17 cellular contexts compared by ENCODE assay signal in genomic region chr11:130528862-130529261, GRCh38.
"Had no signal": no experiment of that assay in that cellular context is flagged by ENCODE, and none has a peak within 500 bp of the region (broad histone marks: within the 10 kb centered on the region; RNA-seq: fewer than 3 reads in every experiment).

No MANE protein-coding gene starts in this region.

- H3K36me3 ChIP-seq: cardiac muscle cell, esophagus muscularis mucosa, pancreas, tibial artery, uterus had no signal

- H3K9me3 ChIP-seq: esophagus muscularis mucosa, pancreas, tibial artery, uterus had no signal

- ATAC-seq: activated CD4-positive, alpha-beta T cell treated with anti-CD3 and anti-CD28 coated beads for 36 hours; activated CD8-positive, alpha-beta memory T cell treated with anti-CD3 and anti-CD28 coated beads, Interleukin-2, amount 10 ng/mL, durations not matched to agents 7 days and 5 days; pancreas; stimulated activated naive B cell treated with anti-CD40 and anti-IgM and Interleukin-4, amounts not matched to agents 10 μg/mL and 1 μg/mL and 100 μg/mL, for 72 hours; T-helper 17 cell had no signal

- H3K27me3 ChIP-seq: cardiac muscle cell, esophagus muscularis mucosa, pancreas, tibial artery, uterus had no signal

- H3K4me3 ChIP-seq: cardiac muscle cell, esophagus muscularis mucosa, lung, pancreas, tibial artery, uterus had no signal

- H3K27ac ChIP-seq: esophagus muscularis mucosa, pancreas, tibial artery had no signal

- H3K4me1 ChIP-seq: pancreas, uterus had no signal

- DNase-seq: activated CD4-positive, alpha-beta memory T cell treated with anti-CD3 and anti-CD28 coated beads for 36 hours; activated CD4-positive, alpha-beta T cell treated with anti-CD3 and anti-CD28 coated beads for 36 hours; activated CD8-positive, alpha-beta memory T cell treated with anti-CD3 and anti-CD28 coated beads, Interleukin-2, amount 10 ng/mL, durations not matched to agents 7 days and 5 days; activated naive CD4-positive, alpha-beta T cell treated with anti-CD3 and anti-CD28 coated beads, Interleukin-2, amount 10 ng/mL, durations not matched to agents 7 days and 5 days; activated T-cell treated with anti-CD3 and anti-CD28 coated beads, Interleukin-2, amount 50 U/mL, for 24 hours; glutamatergic neuron; immature natural killer cell; naive B cell; pancreas; stimulated activated CD4-positive, alpha-beta T cell treated with anti-CD3 and anti-CD28 coated beads, Interleukin-4, amount 100 ng/mL, for 1 hour; stimulated activated naive B cell treated with anti-CD40 and anti-IgM and Interleukin-4, amounts not matched to agents 10 μg/mL and 1 μg/mL and 100 μg/mL, for 72 hours; T-helper 17 cell; tibial artery; uterus had no signal
